Comparison of ENCODE assay signal across 1 cellular context in the genomic region with DNA sequence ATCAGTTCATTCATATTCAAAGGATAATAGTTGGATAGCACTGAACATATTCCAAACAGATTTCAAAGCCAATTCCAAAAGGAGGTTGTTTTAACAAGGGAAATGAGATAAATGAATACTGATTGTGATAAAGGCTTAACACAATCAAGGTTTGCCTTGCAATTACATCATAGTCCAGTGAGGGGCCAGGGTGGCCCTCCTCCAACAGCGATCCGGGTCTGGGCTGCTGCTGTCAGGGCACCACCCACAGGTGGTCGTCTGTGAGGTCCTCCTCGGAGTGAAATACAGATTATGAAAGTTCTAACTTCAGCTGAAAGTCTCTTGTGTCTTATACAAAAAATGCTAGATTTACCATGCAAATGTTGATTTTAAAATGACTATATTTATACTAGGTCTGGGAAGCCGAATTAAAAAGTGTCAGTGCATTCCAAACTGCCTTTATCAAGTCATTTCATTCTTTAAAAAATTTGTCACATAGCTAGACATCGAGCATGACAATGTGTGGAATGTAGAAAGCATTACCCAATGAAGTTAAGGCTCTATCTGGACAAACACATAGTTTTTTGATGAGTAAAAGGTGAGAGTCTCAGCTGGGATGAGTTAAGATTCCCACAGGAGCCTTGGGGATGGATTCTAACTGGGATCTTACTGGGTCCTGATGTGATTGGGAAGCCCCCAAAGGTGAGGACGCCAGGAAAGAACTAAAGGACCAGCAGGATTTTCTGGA.
TF ChIP-seq lines count a peak whose summit lies in the region.

No MANE protein-coding gene starts in this region.

TF ChIP-seq in GM12891, 5 proteins besides CTCF, POLR2A, EP300 and RAD21:
- no peak for TF ChIP-seq SPI1 (IDR thresholded peaks at IDR 0.05; ENCODE audit: low read depth, low read length)
- TF ChIP-seq POU2F2 (IDR thresholded peaks at IDR 0.05; ENCODE audit: low read depth, low read length) = no peak
- no peak for TF ChIP-seq POLR2AphosphoS5 (IDR thresholded peaks at IDR 0.05; ENCODE audit: low read depth, low read length)
- TF ChIP-seq TAF1 (IDR thresholded peaks at IDR 0.05; ENCODE audit: low read depth, low read length) = no peak
- TF ChIP-seq PAX5 (IDR thresholded peaks at IDR 0.05; ENCODE audit: insufficient read depth, low read length, severe bottlenecking) = no peak
TF ChIP-seq in GM12891: peak in this region for 0.
